Comparison of ENCODE assay signal across 9 cellular contexts in genomic region chrX:72308209-72308565, GRCh38. TPM values are rescaled to one million over a fixed set of nuclear protein-coding genes. Genes with fewer than 3 reads are reported as not detected.
DNase-seq lines count a peak whose midpoint lies in the region; ATAC-seq, FAIRE-seq and TF ChIP-seq lines count a peak whose summit lies in the region.
"Had no signal": no experiment of that assay in that cellular context is flagged by ENCODE, and none has a peak within 500 bp of the region (broad histone marks: within the 10 kb centered on the region; RNA-seq: fewer than 3 reads in every experiment).

No MANE protein-coding gene starts in this region.

- TF ChIP-seq CTCF in heart right ventricle (IDR thresholded peaks at IDR 0.05) (no peak), type B pancreatic cell (conservative IDR thresholded peaks at IDR 0.05) (no peak), sigmoid colon (IDR thresholded peaks at IDR 0.05) (no peak)

- H3K27me3 ChIP-seq in heart right ventricle, result peaks cover 0 to 97% (median 0%) of the 10 kb centered on the region in 7 donors
- peaks cover 0 to 48% (median 29%) of the 10 kb centered on the region in 3 donors for H3K27me3 ChIP-seq in sigmoid colon

- H3K4me1 Mint-ChIP-seq in activated naive CD8-positive, alpha-beta T cell treated with anti-CD3 and anti-CD28 coated beads for 36 hours, result peaks cover 15% of the 10 kb centered on the region
- H3K4me1 Mint-ChIP-seq in memory B cell (peaks cover 9% of the 10 kb centered on the region), type B pancreatic cell (ENCODE audit: unreplicated experiment) (peaks cover 7% of the 10 kb centered on the region)

- DNase-seq in heart right ventricle (no peak), Right ventricle myocardium superior (no peak), memory B cell (ENCODE audit: low spot score in 2 of 2) (no peak), type B pancreatic cell (ENCODE audit: extremely low spot score, unreplicated experiment) (no peak), superior temporal gyrus (ENCODE audit: extremely low spot score) (no peak), sigmoid colon (no peak), urothelium cell line (ENCODE audit: low spot score) (no peak)
- no peak for DNase-seq in activated naive CD8-positive, alpha-beta T cell treated with anti-CD3 and anti-CD28 coated beads for 36 hours

- peak overlapping the region; percentile 33 for H3K4me3 Mint-ChIP-seq in activated naive CD8-positive, alpha-beta T cell treated with anti-CD3 and anti-CD28 coated beads for 36 hours
- peak overlapping the region; percentile 79 for H3K4me3 Mint-ChIP-seq in memory B cell
- H3K4me3 Mint-ChIP-seq in type B pancreatic cell, result peak overlapping the region; percentile 81

- no peak overlapping the region for H3K27ac ChIP-seq in heart right ventricle
- no peak overlapping the region for H3K27ac ChIP-seq in sigmoid colon

- H3K9me3 ChIP-seq in heart right ventricle, result no peaks in the 10 kb centered on the region
- no peaks in the 10 kb centered on the region for H3K9me3 ChIP-seq in sigmoid colon

- H3K4me3 ChIP-seq in heart right ventricle (peak overlapping the region in 8 of 10 donors; percentile 26 to 66 (median 41)), sigmoid colon (peak overlapping the region in 2 of 4 donors; percentile 32 to 58)

- WGBS in heart right ventricle, 2 donors, result 7 to 9% methylated on average over 11 of the region's 11 CpGs
- 3 to 7% methylated on average over 11 of the region's 11 CpGs for WGBS in sigmoid colon, 2 donors

- no peak for TF ChIP-seq EP300 in sigmoid colon (IDR thresholded peaks at IDR 0.05)

- TF ChIP-seq POLR2A in sigmoid colon (IDR thresholded peaks at IDR 0.05), result no peak

- H3K4me1 ChIP-seq in heart right ventricle (peaks cover 0 to 37% (median 19%) of the 10 kb centered on the region in 9 donors), sigmoid colon (peaks cover 0 to 52% (median 33%) of the 10 kb centered on the region in 4 donors)

- H3K9me3 Mint-ChIP-seq in activated naive CD8-positive, alpha-beta T cell treated with anti-CD3 and anti-CD28 coated beads for 36 hours, result no peaks in the 10 kb centered on the region
- H3K9me3 Mint-ChIP-seq in memory B cell (no peaks in the 10 kb centered on the region), type B pancreatic cell (no peaks in the 10 kb centered on the region)

- ATAC-seq in heart right ventricle (no peak), Right ventricle myocardium superior (ENCODE audit: poor library complexity) (no peak), memory B cell (ENCODE audit: low read depth) (no peak)

- no peak for FAIRE-seq in urothelium cell line (lab: Jason Lieb, UNC)
- FAIRE-seq: RCC 7860 had no signal

- H3K27me3 Mint-ChIP-seq in activated naive CD8-positive, alpha-beta T cell treated with anti-CD3 and anti-CD28 coated beads for 36 hours, result peaks cover 65% of the 10 kb centered on the region
- peaks cover 9% of the 10 kb centered on the region for H3K27me3 Mint-ChIP-seq in memory B cell
- peaks cover 55% of the 10 kb centered on the region for H3K27me3 Mint-ChIP-seq in type B pancreatic cell

- no peak overlapping the region for H3K27ac Mint-ChIP-seq in activated naive CD8-positive, alpha-beta T cell treated with anti-CD3 and anti-CD28 coated beads for 36 hours
- H3K27ac Mint-ChIP-seq in memory B cell (no peak overlapping the region), type B pancreatic cell (no peak overlapping the region)

- no peaks in the 10 kb centered on the region for H3K36me3 Mint-ChIP-seq in activated naive CD8-positive, alpha-beta T cell treated with anti-CD3 and anti-CD28 coated beads for 36 hours
- no peaks in the 10 kb centered on the region for H3K36me3 Mint-ChIP-seq in memory B cell
- no peaks in the 10 kb centered on the region for H3K36me3 Mint-ChIP-seq in type B pancreatic cell

- H3K36me3 ChIP-seq in heart right ventricle, result no peaks in the 10 kb centered on the region
- H3K36me3 ChIP-seq in sigmoid colon, result no peaks in the 10 kb centered on the region

- intact Hi-C loops in heart right ventricle (cut with DNase I) (loop anchor here in 3 of 10 donors (5.0 to 10.0 kb wide), 2 partner anchors 229 to 237 kb away; no protein-coding TSS in a partner anchor), Right ventricle myocardium superior (cut with DNase I) (no loop called here), sigmoid colon (cut with DNase I) (loop anchor here (10.0 kb wide), 1 partner anchor 227 kb away; no protein-coding TSS in a partner anchor)

RNA-seq across cellular contexts. Expression of gene CITED1, which starts 2.5 kb away (rescaled TPM):
- total RNA-seq in heart right ventricle, result under 1 TPM in 2 of 10 donors, not detected in 8; 0.20 to 0.53 TPM
- polyA plus RNA-seq in heart right ventricle, result under 1 TPM in 1 of 2 donors, not detected in 1; 0.83 TPM
- not detected for total RNA-seq in Right ventricle myocardium superior
- total RNA-seq in activated naive CD8-positive, alpha-beta T cell treated with anti-CD3 and anti-CD28 coated beads for 36 hours, result not detected
- total RNA-seq in type B pancreatic cell (ENCODE audit: low replicate concordance), result 2.6 and 6.0 TPM in 2 replicates
- total RNA-seq in sigmoid colon, result under 1 TPM in 1 of 4 donors, not detected in 3; 0.99 TPM
- polyA plus RNA-seq in sigmoid colon, result 1 to 10 TPM in 1 of 3 donors, under 1 TPM in 1, not detected in 1; 0.52 to 2.4 TPM

RNA-seq across cellular contexts. Expression of gene RPS4X, which starts 31.1 kb away (rescaled TPM):
- 100 to 1,000 TPM; 404 to 657 (median 436) TPM for total RNA-seq in heart right ventricle
- 100 to 1,000 TPM; 397 to 783 TPM for polyA plus RNA-seq in heart right ventricle
- 371 TPM for total RNA-seq in Right ventricle myocardium superior
- total RNA-seq in activated naive CD8-positive, alpha-beta T cell treated with anti-CD3 and anti-CD28 coated beads for 36 hours, result 1,000 to 10,000 TPM; 1,252 to 1,255 TPM
- total RNA-seq in type B pancreatic cell (ENCODE audit: low replicate concordance), result 1,929 and 1,967 TPM in 2 replicates
- 1,000 to 10,000 TPM in 3 of 4 donors, 100 to 1,000 TPM in 1; 842 to 1,555 (median 1,107) TPM for total RNA-seq in sigmoid colon
- polyA plus RNA-seq in sigmoid colon, result 1,000 to 10,000 TPM; 1,029 to 2,141 (median 1,186) TPM
